ENCODE assay signal across 9 cellular contexts in genomic region chr11:94731921-94732601, GRCh38. TPM values are rescaled to one million over a fixed set of nuclear protein-coding genes. Genes with fewer than 3 reads are reported as not detected.
DNase-seq lines count a peak whose midpoint lies in the region; ATAC-seq, FAIRE-seq and TF ChIP-seq lines count a peak whose summit lies in the region.
"Had no signal": no experiment of that assay in that cellular context is flagged by ENCODE, and none has a peak within 500 bp of the region (broad histone marks: within the 10 kb centered on the region; RNA-seq: fewer than 3 reads in every experiment).

No MANE protein-coding gene starts in this region.

- no peak for FAIRE-seq in GM19239 (lab: Jason Lieb, UNC)

- BruUV-seq in mammary epithelial cell (replicated peaks; lab: Mats Ljungman, UMichigan): no TSS peak

- H4K20me1 ChIP-seq in mammary epithelial cell (ENCODE audit: insufficient read depth, low read length): no peaks in the 10 kb centered on the region

- CTCF ChIA-PET in mammary epithelial cell (lab: Charles Lee; ENCODE audit: low non-redundant PET): no interaction called here

- dilution Hi-C loops in mammary epithelial cell (cut with HindIII; ENCODE audit: low sequenced_read_pairs): no loop called here

- in situ Hi-C loops in mammary epithelial cell (cut with MboI; ENCODE audit: low sequenced_read_pairs in 2 of 2): no loop called here

- H3K27ac ChIP-seq in mammary epithelial cell (ENCODE audit: insufficient read depth, low read depth, low read length) (peak overlapping the region; percentile 90), lung (ENCODE audit: low read depth in 1 of 2, low read length in 1 of 2) (peak overlapping the region; percentile 10 to 88)

- H3K4me3 ChIP-seq in AG09309 (ENCODE audit: control insufficient read depth, low read depth, low read length) (no peak overlapping the region), mammary epithelial cell (replicated peaks in 1 of 3; ENCODE audit: insufficient read depth in 1 of 3, low read depth in 2 of 3, low read length in 3 of 3) (no peak overlapping the region), lung (no peak overlapping the region)

- H3K9me3 ChIP-seq in mammary epithelial cell (replicated peaks; ENCODE audit: insufficient read depth, low read length): no peaks in the 10 kb centered on the region
- no peaks in the 10 kb centered on the region for H3K9me3 ChIP-seq in lung (ENCODE audit: control insufficient read depth in 2 of 2, insufficient read depth in 1 of 2, low read length in 1 of 2)

- ATAC-seq in lung (ENCODE audit: insufficient read depth, low FRiP score): no peak

- H3K27me3 ChIP-seq in mammary epithelial cell (ENCODE audit: insufficient read depth, low read length): no peaks in the 10 kb centered on the region
- H3K27me3 ChIP-seq in lung (ENCODE audit: control insufficient read depth, insufficient read depth): no peaks in the 10 kb centered on the region

- peaks cover 77% of the 10 kb centered on the region for H3K79me2 ChIP-seq in mammary epithelial cell (ENCODE audit: insufficient read depth, low read length)

- H2AFZ ChIP-seq in mammary epithelial cell (ENCODE audit: low read depth, low read length): no peak overlapping the region

- 43% methylated on average over 3 of the region's 3 CpGs for WGBS in mammary epithelial cell (ENCODE audit: low coverage, missing lambda C conversion rate)
- WGBS in lung, 2 donors: 67 to 74% methylated on average over 3 of the region's 3 CpGs

- peaks cover 89% of the 10 kb centered on the region for H3K4me1 ChIP-seq in mammary epithelial cell (ENCODE audit: insufficient read depth, low read length)
- H3K4me1 ChIP-seq in lung (ENCODE audit: control insufficient read depth in 2 of 2, insufficient read depth in 2 of 2, low read length in 2 of 2): peaks cover 4 to 8% of the 10 kb centered on the region in 2 donors

- TF ChIP-seq CTCF in AG09309 (IDR thresholded peaks at IDR 0.05; ENCODE audit: control insufficient read depth, insufficient read depth, low read depth, low read length, missing control alignments) (no peak), mammary epithelial cell (conservative IDR thresholded peaks at IDR 0.05 in 1 of 2, IDR thresholded peaks at IDR 0.05 in 1 of 2; ENCODE audit: extremely low read depth in 1 of 2, insufficient read depth in 1 of 2, low read depth in 1 of 2, low read length in 2 of 2) (no peak), lung (IDR thresholded peaks at IDR 0.05; ENCODE audit: control extremely low read depth, extremely low read depth) (no peak)

- intact Hi-C loops in mammary epithelial cell (cut with micrococcal nuclease): loop anchor here (2.0 to 10.0 kb wide), 2 partner anchors 25 to 233 kb away; no protein-coding TSS in a partner anchor

- H3K9ac ChIP-seq in mammary epithelial cell (ENCODE audit: insufficient read depth, low read length): peak overlapping the region; percentile 44

- peak overlapping the region; percentile 55 for H3K4me2 ChIP-seq in mammary epithelial cell (ENCODE audit: insufficient read depth, low read depth, low read length)

- DNase-seq in AG09309 (ENCODE audit: low read depth) (peak; percentile 81), NCI-H146 (lab: John Stamatoyannopoulos, UW) (peak; percentile 70), mammary epithelial cell (peak; percentile 89), lung (ENCODE audit: low spot score) (no peak), GOT3 (lab: John Stamatoyannopoulos, UW) (no peak), CD1c-positive myeloid dendritic cell (ENCODE audit: extremely low spot score) (no peak), GM19239 (ENCODE audit: insufficient read length, low spot score) (no peak)
- DNase-seq in activated CD8-positive, alpha-beta memory T cell treated with anti-CD3 and anti-CD28 coated beads, Interleukin-2, amount 50 U/mL, for 4 hours: no peak
- DNase-seq: activated naive CD8-positive, alpha-beta T cell treated with anti-CD3 and anti-CD28 coated beads, Interleukin-2, amount 10 ng/mL, durations not matched to agents 7 days and 5 days had no signal

- H3K36me3 ChIP-seq in mammary epithelial cell (ENCODE audit: insufficient read depth, low read length) (peaks cover 17% of the 10 kb centered on the region), lung (ENCODE audit: control insufficient read depth in 2 of 2, insufficient read depth in 2 of 2, low read length in 2 of 2) (no peaks in the 10 kb centered on the region)

RNA-seq across cellular contexts. Expression of gene AMOTL1, which starts 36.1 kb away (rescaled TPM):
- total RNA-seq in mammary epithelial cell (100 to 1,000 TPM; 181 to 201 TPM), lung (10 to 100 TPM; 43.6 to 68.5 TPM)
- polyA plus RNA-seq in mammary epithelial cell (87.4 TPM), lung (10 to 100 TPM in 1 of 2 donors, 1 to 10 TPM in 1; 7.4 to 11.0 TPM)
- 304 TPM for polyA minus RNA-seq in mammary epithelial cell

Comparison
In these comparisons a context has a peak if more than half of its experiments do, and no peak if none do; other contexts are left out.
1. DNase-seq: peak in AG09309 (single experiment), NCI-H146 (single experiment) and mammary epithelial cell (single experiment); none in lung (single experiment), GOT3 (single experiment), CD1c-positive myeloid dendritic cell (single experiment), GM19239 (single experiment) and activated CD8-positive, alpha-beta memory T cell treated with anti-CD3 and anti-CD28 coated beads, Interleukin-2, amount 50 U/mL, for 4 hours (single experiment).